In genomic region chr20:43736588-43737091, GRCh38 we compare ENCODE assay signal across 10 cellular contexts. TPM values are rescaled to one million over a fixed set of nuclear protein-coding genes. Genes with fewer than 3 reads are reported as not detected.
DNase-seq lines count a peak whose midpoint lies in the region; ATAC-seq and TF ChIP-seq lines count a peak whose summit lies in the region.
"Had no signal": no experiment of that assay in that cellular context is flagged by ENCODE, and none has a peak within 500 bp of the region (broad histone marks: within the 10 kb centered on the region; RNA-seq: fewer than 3 reads in every experiment).

No MANE protein-coding gene starts in this region.

- peaks cover 24% of the 10 kb centered on the region for H3K4me1 Mint-ChIP-seq in activated CD4-positive, alpha-beta T cell treated with anti-CD3 and anti-CD28 coated beads, Interleukin-2, amount 10 ng/mL, durations not matched to agents 24 days and 14 days
- peaks cover 44% of the 10 kb centered on the region for H3K4me1 Mint-ChIP-seq in activated B cell treated with CpG ODN at 0.5 μM for 24 hours

- intact Hi-C loops in activated CD4-positive, alpha-beta T cell treated with anti-CD3 and anti-CD28 coated beads, Interleukin-2, amount 10 ng/mL, durations not matched to agents 24 days and 14 days (cut with micrococcal nuclease), result loop anchor here (1.0 to 2.0 kb wide), 2 partner anchors 14 to 15 kb away; no protein-coding TSS in a partner anchor
- intact Hi-C loops in activated B cell treated with CpG ODN at 0.5 μM for 24 hours (cut with micrococcal nuclease) (loop anchor here (1.0 kb wide), 1 partner anchor 15 kb away; no protein-coding TSS in a partner anchor), adrenal gland (cut with DNase I) (no loop called here)

- no peak for TF ChIP-seq CTCF in activated B cell treated with CpG ODN at 0.5 μM for 24 hours (IDR thresholded peaks at IDR 0.05)
- no peak for TF ChIP-seq CTCF in adrenal gland (IDR thresholded peaks at IDR 0.05)

- TF ChIP-seq POLR2A in adrenal gland (IDR thresholded peaks at IDR 0.05), result no peak

- no peak overlapping the region for H3K27ac ChIP-seq in adrenal gland
- no peak overlapping the region for H3K27ac ChIP-seq in substantia nigra (ENCODE audit: low read depth, low read length, poor library complexity, severe bottlenecking)

- no peaks in the 10 kb centered on the region for H3K27me3 Mint-ChIP-seq in activated CD4-positive, alpha-beta T cell treated with anti-CD3 and anti-CD28 coated beads, Interleukin-2, amount 10 ng/mL, durations not matched to agents 24 days and 14 days
- H3K27me3 Mint-ChIP-seq in activated B cell treated with CpG ODN at 0.5 μM for 24 hours, result no peaks in the 10 kb centered on the region

- peaks cover 2% of the 10 kb centered on the region for H3K27me3 ChIP-seq in adrenal gland

- H3K36me3 Mint-ChIP-seq in activated CD4-positive, alpha-beta T cell treated with anti-CD3 and anti-CD28 coated beads, Interleukin-2, amount 10 ng/mL, durations not matched to agents 24 days and 14 days (ENCODE audit: low read depth), result no peaks in the 10 kb centered on the region
- no peaks in the 10 kb centered on the region for H3K36me3 Mint-ChIP-seq in activated B cell treated with CpG ODN at 0.5 μM for 24 hours (ENCODE audit: low read depth)

- no peaks in the 10 kb centered on the region for H3K36me3 ChIP-seq in adrenal gland (replicated peaks in 1 of 2)

- H3K9me3 Mint-ChIP-seq in activated CD4-positive, alpha-beta T cell treated with anti-CD3 and anti-CD28 coated beads, Interleukin-2, amount 10 ng/mL, durations not matched to agents 24 days and 14 days, result no peaks in the 10 kb centered on the region
- no peaks in the 10 kb centered on the region for H3K9me3 Mint-ChIP-seq in activated B cell treated with CpG ODN at 0.5 μM for 24 hours

- CTCF ChIA-PET in activated B cell treated with CpG ODN at 0.5 μM for 24 hours (lab: Charles Lee), result interaction anchor here (1.2 to 2.3 kb wide), 2 partner anchors 14 to 198 kb away, joined by 3 to 18 read pairs; no protein-coding TSS in a partner anchor

- H3K4me3 ChIP-seq in adrenal gland, result no peak overlapping the region

- ATAC-seq in HG03066 (IDR thresholded peaks at IDR 0.05; ENCODE audit: low read depth, unreplicated experiment) (peak; percentile 65), activated B cell treated with CpG ODN at 0.5 μM for 24 hours (ENCODE audit: low read depth) (peak; percentile 83)

- 38 to 66% (median 57%) methylated on average over 1 of the region's 1 CpG for WGBS in adrenal gland, 4 donors

- peak overlapping the region; percentile 10 for H3K4me3 Mint-ChIP-seq in activated CD4-positive, alpha-beta T cell treated with anti-CD3 and anti-CD28 coated beads, Interleukin-2, amount 10 ng/mL, durations not matched to agents 24 days and 14 days
- peak overlapping the region; percentile 35 for H3K4me3 Mint-ChIP-seq in activated B cell treated with CpG ODN at 0.5 μM for 24 hours

- H3K27ac Mint-ChIP-seq in activated CD4-positive, alpha-beta T cell treated with anti-CD3 and anti-CD28 coated beads, Interleukin-2, amount 10 ng/mL, durations not matched to agents 24 days and 14 days, result peak overlapping the region; percentile 78
- peak overlapping the region; percentile 62 for H3K27ac Mint-ChIP-seq in activated B cell treated with CpG ODN at 0.5 μM for 24 hours

- H3K9me3 ChIP-seq in adrenal gland (replicated peaks in 1 of 3), result no peaks in the 10 kb centered on the region

- peak; percentile 78 for DNase-seq in activated CD4-positive, alpha-beta T cell treated with anti-CD3 and anti-CD28 coated beads, Interleukin-2, amount 10 ng/mL, durations not matched to agents 24 days and 14 days
- no peak for DNase-seq in activated CD4-positive, alpha-beta T cell treated with anti-CD3 and anti-CD28 coated beads, Interleukin-2, amount 50 U/mL, for 1 hour
- no peak for DNase-seq in activated B cell treated with CpG ODN at 0.5 μM for 24 hours
- DNase-seq in stimulated activated CD4-positive, alpha-beta T cell treated with anti-CD3 and anti-CD28 coated beads, Interleukin-4, amount 100 ng/mL, for 24 hours, result peak; percentile 32
- no peak for DNase-seq in adrenal gland
- no peak for DNase-seq in substantia nigra (lab: John Stamatoyannopoulos, UW)
- no peak for DNase-seq in NCI-H1048 (lab: John Stamatoyannopoulos, UW)
- DNase-seq: NK-92 treated with Interleukin-12 subunit alpha and Interleukin-12 subunit beta, amount 100 ng/mL, for 24 hours had no signal

- POLR2A ChIA-PET in activated B cell treated with CpG ODN at 0.5 μM for 24 hours (lab: Charles Lee), result interaction anchor here (0.5 to 1.6 kb wide), 10 partner anchors 8 to 1223 kb away, joined by 3 to 12 read pairs (median 4); partner anchors contain the start of gene IFT52

- H3K4me1 ChIP-seq in adrenal gland (replicated peaks in 1 of 2), result no peaks in the 10 kb centered on the region

RNA-seq across cellular contexts. Expression of gene GTSF1L, which starts 9.8 kb away (rescaled TPM):
- not detected in 2 replicates for total RNA-seq in activated CD4-positive, alpha-beta T cell treated with anti-CD3 and anti-CD28 coated beads, Interleukin-2, amount 10 ng/mL, durations not matched to agents 24 days and 14 days
- total RNA-seq in activated B cell treated with CpG ODN at 0.5 μM for 24 hours, result 0.34 and 1.3 TPM in 2 replicates
- not detected for total RNA-seq in adrenal gland
- polyA plus RNA-seq in adrenal gland, result not detected
- polyA plus RNA-seq: adipose tissue had no signal

Comparison
In these comparisons a context has a peak if more than half of its experiments do, and no peak if none do; other contexts are left out.
1. DNase-seq: peak in activated CD4-positive, alpha-beta T cell treated with anti-CD3 and anti-CD28 coated beads, Interleukin-2, amount 10 ng/mL, durations not matched to agents 24 days and 14 days (single experiment) and stimulated activated CD4-positive, alpha-beta T cell treated with anti-CD3 and anti-CD28 coated beads, Interleukin-4, amount 100 ng/mL, for 24 hours (single experiment); none in activated CD4-positive, alpha-beta T cell treated with anti-CD3 and anti-CD28 coated beads, Interleukin-2, amount 50 U/mL, for 1 hour (single experiment), activated B cell treated with CpG ODN at 0.5 μM for 24 hours (single experiment), adrenal gland (0 of 7), substantia nigra (0 of 49) and NCI-H1048 (single experiment).
2. intact Hi-C loops: an anchor here in activated CD4-positive, alpha-beta T cell treated with anti-CD3 and anti-CD28 coated beads, Interleukin-2, amount 10 ng/mL, durations not matched to agents 24 days and 14 days (1.0 to 2.0 kb wide) and activated B cell treated with CpG ODN at 0.5 μM for 24 hours (1.0 kb wide); none called in adrenal gland.